Comparison of ENCODE assay signal across 1 cellular context in the genomic region with DNA sequence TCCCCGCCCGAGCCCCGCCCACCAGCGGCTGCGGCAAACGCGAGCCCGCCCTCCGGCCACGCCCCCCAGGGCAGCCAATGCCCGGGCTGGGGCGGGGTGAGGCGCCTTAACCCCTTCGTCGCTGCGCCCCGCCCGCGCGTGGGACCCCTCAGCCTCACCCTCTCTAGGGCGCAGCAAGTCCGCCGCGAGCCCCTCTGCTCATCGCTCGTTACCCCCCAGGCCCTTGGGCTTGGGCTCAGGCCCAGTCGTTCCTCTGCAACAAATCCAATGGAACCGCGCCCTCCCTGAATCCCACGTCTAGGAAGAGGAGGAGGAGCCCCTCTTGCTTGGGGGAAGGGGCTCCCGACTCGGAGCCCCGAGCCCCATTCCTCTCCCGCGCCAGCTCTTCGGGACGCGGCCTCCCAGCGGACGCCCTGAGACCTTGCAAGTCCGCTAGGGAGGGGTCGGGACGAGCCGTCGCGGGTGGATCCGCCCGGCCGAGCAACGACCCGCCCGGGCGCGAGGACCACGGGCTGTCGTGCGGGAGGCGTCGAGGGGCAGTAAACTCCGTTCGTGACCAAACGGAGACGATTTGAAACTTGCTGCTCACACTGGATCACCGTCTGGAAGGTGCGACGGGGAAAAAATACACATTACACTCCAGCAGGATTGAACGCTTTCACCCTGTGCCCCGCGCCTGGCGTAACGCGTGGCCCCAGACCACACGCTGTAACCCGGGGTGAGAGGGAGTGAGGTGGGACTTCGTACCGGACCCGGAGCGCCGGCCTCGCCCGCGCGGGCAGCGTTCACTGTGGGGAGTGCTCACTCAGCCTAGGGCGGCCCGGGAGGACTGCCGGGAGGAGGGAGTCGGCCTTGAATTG.
A peak's percentile ranks its signal among the peaks of the same experiment; 100 is the strongest.
TF ChIP-seq lines count a peak whose summit lies in the region.

No MANE protein-coding gene starts in this region.

TF ChIP-seq in IMR-90, 13 proteins besides CTCF, POLR2A, EP300 and RAD21:
- TF ChIP-seq, protein P1, sequence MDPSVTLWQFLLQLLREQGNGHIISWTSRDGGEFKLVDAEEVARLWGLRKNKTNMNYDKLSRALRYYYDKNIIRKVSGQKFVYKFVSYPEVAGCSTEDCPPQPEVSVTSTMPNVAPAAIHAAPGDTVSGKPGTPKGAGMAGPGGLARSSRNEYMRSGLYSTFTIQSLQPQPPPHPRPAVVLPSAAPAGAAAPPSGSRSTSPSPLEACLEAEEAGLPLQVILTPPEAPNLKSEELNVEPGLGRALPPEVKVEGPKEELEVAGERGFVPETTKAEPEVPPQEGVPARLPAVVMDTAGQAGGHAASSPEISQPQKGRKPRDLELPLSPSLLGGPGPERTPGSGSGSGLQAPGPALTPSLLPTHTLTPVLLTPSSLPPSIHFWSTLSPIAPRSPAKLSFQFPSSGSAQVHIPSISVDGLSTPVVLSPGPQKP (IDR thresholded peaks at IDR 0.05; ENCODE audit: borderline replicate concordance, low read depth, low read length), result no peak
- TF ChIP-seq MAZ (IDR thresholded peaks at IDR 0.05; ENCODE audit: borderline replicate concordance, low read depth, low read length), result peak; percentile 51; the same call in 1 of the 2 replicates
- TF ChIP-seq, protein P2, sequence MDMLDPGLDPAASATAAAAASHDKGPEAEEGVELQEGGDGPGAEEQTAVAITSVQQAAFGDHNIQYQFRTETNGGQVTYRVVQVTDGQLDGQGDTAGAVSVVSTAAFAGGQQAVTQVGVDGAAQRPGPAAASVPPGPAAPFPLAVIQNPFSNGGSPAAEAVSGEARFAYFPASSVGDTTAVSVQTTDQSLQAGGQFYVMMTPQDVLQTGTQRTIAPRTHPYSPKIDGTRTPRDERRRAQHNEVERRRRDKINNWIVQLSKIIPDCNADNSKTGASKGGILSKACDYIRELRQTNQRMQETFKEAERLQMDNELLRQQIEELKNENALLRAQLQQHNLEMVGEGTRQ (IDR thresholded peaks at IDR 0.05; ENCODE audit: low read depth, low read length), result peak; percentile 29; the same call in 1 of the 2 replicates
